8 cellular contexts compared by ENCODE assay signal in the genomic region with DNA sequence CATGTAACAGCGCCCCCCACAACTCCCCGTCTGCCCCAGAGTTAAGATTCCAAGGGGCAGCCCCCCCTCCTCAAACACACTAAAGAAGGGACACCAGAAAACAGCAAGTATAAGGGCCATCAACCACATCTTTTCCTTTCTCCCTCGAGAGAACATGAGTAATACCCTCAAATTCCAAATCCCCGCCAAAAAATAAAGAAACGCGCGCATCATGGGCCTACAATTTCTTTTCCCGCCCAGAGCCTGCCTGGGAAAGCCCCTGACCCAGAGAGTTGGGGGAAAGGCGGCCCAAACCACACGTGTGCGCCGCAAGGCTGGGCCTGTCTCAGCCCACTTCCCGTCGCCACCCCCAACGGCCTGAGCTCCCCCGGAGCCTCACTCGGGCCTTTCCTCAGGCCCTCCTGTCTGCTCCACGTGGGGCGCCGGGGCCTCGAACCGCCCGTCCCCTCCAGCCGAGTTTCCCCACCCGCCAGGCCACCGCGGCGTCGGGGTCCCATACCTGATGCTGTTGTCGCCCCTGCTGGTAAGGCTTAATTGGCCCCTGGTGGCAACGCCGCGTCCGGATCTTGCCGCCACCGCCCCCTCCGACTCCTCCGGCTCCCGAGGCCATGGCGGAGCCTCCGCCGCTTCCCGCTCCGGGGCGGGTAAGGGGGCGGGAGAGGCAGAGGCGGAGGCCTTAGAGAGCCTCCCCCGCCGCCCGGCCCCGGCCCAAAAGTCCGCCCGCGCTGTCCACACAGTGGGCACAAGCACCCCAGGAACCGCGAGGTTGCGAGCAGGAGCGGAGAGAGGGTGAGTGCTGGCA. TPM values are rescaled to one million over a fixed set of nuclear protein-coding genes. Genes with fewer than 3 reads are reported as not detected.
DNase-seq lines count a peak whose midpoint lies in the region; ATAC-seq and TF ChIP-seq lines count a peak whose summit lies in the region.

No MANE protein-coding gene starts in this region.

- H3K4me1 Mint-ChIP-seq in CD4-positive, alpha-beta memory T cell, result peaks cover 22 to 56% (median 37%) of the 10 kb centered on the region in 4 donors
- peaks cover 35% of the 10 kb centered on the region for H3K4me1 Mint-ChIP-seq in activated T-cell treated with anti-CD3 and anti-CD28 coated beads, Interleukin-2, amount 50 U/mL, for 4 hours (ENCODE audit: low read depth)

- peak; percentile 54 for ATAC-seq in GM19328 (IDR thresholded peaks at IDR 0.05; ENCODE audit: unreplicated experiment)
- peak; percentile 62 for ATAC-seq in HG03460 (IDR thresholded peaks at IDR 0.05; ENCODE audit: unreplicated experiment)
- ATAC-seq in activated T-cell treated with anti-CD3 and anti-CD28 coated beads, Interleukin-2, amount 50 U/mL, for 4 hours, result peak; percentile 79

- no peaks in the 10 kb centered on the region for H3K27me3 ChIP-seq in CD4-positive, alpha-beta memory T cell (ENCODE audit: insufficient read depth, low read length)
- H3K27me3 ChIP-seq in OCI-LY1 (ENCODE audit: insufficient read depth, low read length), result no peaks in the 10 kb centered on the region
- H3K27me3 ChIP-seq in neural cell (ENCODE audit: insufficient read depth, low read depth, low read length), result no peaks in the 10 kb centered on the region

- peaks cover 49% of the 10 kb centered on the region for H3K4me1 ChIP-seq in CD4-positive, alpha-beta memory T cell (ENCODE audit: insufficient read depth, low read length)
- H3K4me1 ChIP-seq in OCI-LY1 (ENCODE audit: insufficient read depth, low read length, severe bottlenecking), result peaks cover 44% of the 10 kb centered on the region

- TF ChIP-seq CTCF in OCI-LY1 (IDR thresholded peaks at IDR 0.05; ENCODE audit: low read length), result no peak; the same call in 1 of the 2 replicates
- no peak for TF ChIP-seq CTCF in fibroblast of mammary gland (conservative IDR thresholded peaks at IDR 0.05; ENCODE audit: control insufficient read depth, insufficient read depth, low read depth, low read length)
- no peak for TF ChIP-seq CTCF in neural cell (IDR thresholded peaks at IDR 0.05; ENCODE audit: poor library complexity, severe bottlenecking)

- no peaks in the 10 kb centered on the region for H3K9me2 ChIP-seq in OCI-LY1 (ENCODE audit: low read depth, low read length)
- no peaks in the 10 kb centered on the region for H3K9me2 ChIP-seq in neural cell (ENCODE audit: insufficient read depth, low read length)

- no peaks in the 10 kb centered on the region for H3K27me3 Mint-ChIP-seq in CD4-positive, alpha-beta memory T cell
- no peaks in the 10 kb centered on the region for H3K27me3 Mint-ChIP-seq in activated T-cell treated with anti-CD3 and anti-CD28 coated beads, Interleukin-2, amount 50 U/mL, for 4 hours (ENCODE audit: low read depth)

- peaks cover 0 to 5% (median 0%) of the 10 kb centered on the region in 8 donors for H3K9me3 Mint-ChIP-seq in CD4-positive, alpha-beta memory T cell
- H3K9me3 Mint-ChIP-seq in activated T-cell treated with anti-CD3 and anti-CD28 coated beads, Interleukin-2, amount 50 U/mL, for 4 hours, result no peaks in the 10 kb centered on the region

- H3K9ac ChIP-seq in OCI-LY1 (ENCODE audit: low read length) (peak overlapping the region; percentile 98), neural cell (ENCODE audit: low read length) (peak overlapping the region; percentile 96)

- H3K79me2 ChIP-seq in OCI-LY1 (ENCODE audit: insufficient read depth, low read length) (peaks cover 47% of the 10 kb centered on the region), neural cell (replicated peaks; ENCODE audit: insufficient read depth, low read length) (peaks cover 44% of the 10 kb centered on the region)

- no peak for TF ChIP-seq EP300 in neural cell (conservative IDR thresholded peaks at IDR 0.05; ENCODE audit: poor library complexity, severe bottlenecking)

- POLR2A ChIA-PET in CD4-positive, alpha-beta memory T cell (lab: Charles Lee; ENCODE audit: partially characterized antibody), result interaction anchor here (0.9 to 4.9 kb wide), 7 partner anchors 8 to 944 kb away, joined by 3 to 94 read pairs (median 6); a partner anchor contains a TSS

- no peak overlapping the region for H2AFZ ChIP-seq in OCI-LY1 (ENCODE audit: low read length)
- peak overlapping the region; percentile 83 for H2AFZ ChIP-seq in neural cell (ENCODE audit: low read depth, low read length)

- no peaks in the 10 kb centered on the region for H3K9me3 ChIP-seq in CD4-positive, alpha-beta memory T cell (ENCODE audit: control insufficient read depth in 1 of 2, low read length in 2 of 2)
- no peaks in the 10 kb centered on the region for H3K9me3 ChIP-seq in OCI-LY1 (ENCODE audit: low read length)
- no peaks in the 10 kb centered on the region for H3K9me3 ChIP-seq in neural cell (ENCODE audit: low read length)

- DNase-seq in CD4-positive, alpha-beta memory T cell, result peak; percentile 85 to 94 (median 86)
- peak; percentile 82 for DNase-seq in activated T-cell treated with anti-CD3 and anti-CD28 coated beads, Interleukin-2, amount 50 U/mL, for 4 hours
- DNase-seq in fibroblast of mammary gland (ENCODE audit: low read depth) (peak; percentile 65), substantia nigra (lab: John Stamatoyannopoulos, UW) (peak in 34 of 49 donors; percentile 21 to 76 (median 48))

- H4K20me1 ChIP-seq in OCI-LY1 (ENCODE audit: insufficient read depth, low read length) (no peaks in the 10 kb centered on the region), neural cell (ENCODE audit: insufficient read depth) (no peaks in the 10 kb centered on the region)

- no peaks in the 10 kb centered on the region for H3F3A ChIP-seq in OCI-LY1 (ENCODE audit: insufficient read depth, low read length)
- no peaks in the 10 kb centered on the region for H3F3A ChIP-seq in neural cell (ENCODE audit: insufficient read depth, low read length, poor library complexity, severe bottlenecking)

- peak overlapping the region; percentile 74 to 87 for H3K4me3 ChIP-seq in CD4-positive, alpha-beta memory T cell (ENCODE audit: low read length in 2 of 2)
- H3K4me3 ChIP-seq in OCI-LY1 (ENCODE audit: low read depth, low read length, poor library complexity, severe bottlenecking) (peak overlapping the region; percentile 81), fibroblast of mammary gland (ENCODE audit: control insufficient read depth, low read depth, low read length) (peak overlapping the region; percentile 85), neural cell (ENCODE audit: low read length) (peak overlapping the region; percentile 94)

- H3K36me3 Mint-ChIP-seq in CD4-positive, alpha-beta memory T cell, result peaks cover 0 to 8% of the 10 kb centered on the region in 2 donors
- peaks cover 10% of the 10 kb centered on the region for H3K36me3 Mint-ChIP-seq in activated T-cell treated with anti-CD3 and anti-CD28 coated beads, Interleukin-2, amount 50 U/mL, for 4 hours (ENCODE audit: insufficient read depth)

- peak overlapping the region; percentile 93 to 99 (median 97) for H3K27ac Mint-ChIP-seq in CD4-positive, alpha-beta memory T cell

- intact Hi-C loops in CD4-positive, alpha-beta memory T cell (cut with micrococcal nuclease), result loop anchor here (1.0 to 5.0 kb wide), 7 partner anchors 41 to 1577 kb away; a partner anchor contains a TSS

- CTCF ChIA-PET in CD4-positive, alpha-beta memory T cell (lab: Charles Lee; ENCODE audit: partially characterized antibody), result interaction anchor here (0.5 to 2.2 kb wide), 3 partner anchors 9 to 71 kb away, joined by 3 to 5 read pairs (median 4); no protein-coding TSS in a partner anchor

- H3K4me3 Mint-ChIP-seq in CD4-positive, alpha-beta memory T cell, result peak overlapping the region; percentile 86 to 96 (median 93)
- H3K4me3 Mint-ChIP-seq in activated T-cell treated with anti-CD3 and anti-CD28 coated beads, Interleukin-2, amount 50 U/mL, for 4 hours, result peak overlapping the region; percentile 93

- no peak for TF ChIP-seq RAD21 in neural cell (conservative IDR thresholded peaks at IDR 0.05)

- H3K27ac ChIP-seq in CD4-positive, alpha-beta memory T cell (ENCODE audit: low read depth, low read length), result peak overlapping the region; percentile 99
- H3K27ac ChIP-seq in OCI-LY1 (ENCODE audit: low read depth, low read length, poor library complexity, severe bottlenecking) (peak overlapping the region; percentile 97), neural cell (ENCODE audit: low read length) (peak overlapping the region; percentile 96), substantia nigra (ENCODE audit: low read depth, low read length, poor library complexity, severe bottlenecking) (peak overlapping the region; percentile 86)

- H3K4me2 ChIP-seq in OCI-LY1 (ENCODE audit: low read length) (peak overlapping the region; percentile 85), neural cell (ENCODE audit: low read length) (peak overlapping the region; percentile 30)

- H3K36me3 ChIP-seq in CD4-positive, alpha-beta memory T cell (ENCODE audit: insufficient read depth, low read length), result no peaks in the 10 kb centered on the region
- H3K36me3 ChIP-seq in OCI-LY1 (ENCODE audit: insufficient read depth, low read length) (no peaks in the 10 kb centered on the region), neural cell (ENCODE audit: insufficient read depth, low read length) (no peaks in the 10 kb centered on the region)

TF ChIP-seq in neural cell, 6 proteins besides CTCF, POLR2A, EP300 and RAD21 (continues in another document):
- TF ChIP-seq TAF1 (IDR thresholded peaks at IDR 0.05; ENCODE audit: low read depth), result no peak
- peak; percentile 90 for TF ChIP-seq MXI1 (conservative IDR thresholded peaks at IDR 0.05; ENCODE audit: poor library complexity, severe bottlenecking)
- no peak for TF ChIP-seq EZH2 (IDR thresholded peaks at IDR 0.05; ENCODE audit: borderline replicate concordance, insufficient read depth, low read length, poor library complexity, severe bottlenecking)

RNA-seq across cellular contexts. Expression of a gene that starts 0.7 kb away (rescaled TPM):
- total RNA-seq in CD4-positive, alpha-beta memory T cell, result 10 to 100 TPM; 57.0 to 60.7 TPM
- polyA plus RNA-seq in CD4-positive, alpha-beta memory T cell, result 1 to 10 TPM; 1.9 to 6.9 TPM
- 100 to 1,000 TPM; 105 to 108 (median 106) TPM for total RNA-seq in activated T-cell treated with anti-CD3 and anti-CD28 coated beads, Interleukin-2, amount 50 U/mL, for 4 hours
- polyA plus RNA-seq in neural cell, result 19.7 and 20.6 TPM in 2 replicates
- 76.2 and 79.3 TPM in 2 replicates for polyA minus RNA-seq in neural cell

Comparison
In these comparisons a context has a peak if more than half of its experiments do, and no peak if none do; other contexts are left out.
1. Peak in every context shown above with its lines: DNase-seq, ATAC-seq, H3K4me3 ChIP-seq and H3K27ac ChIP-seq.